Comparison of ENCODE assay signal across 9 cellular contexts in the genomic region with DNA sequence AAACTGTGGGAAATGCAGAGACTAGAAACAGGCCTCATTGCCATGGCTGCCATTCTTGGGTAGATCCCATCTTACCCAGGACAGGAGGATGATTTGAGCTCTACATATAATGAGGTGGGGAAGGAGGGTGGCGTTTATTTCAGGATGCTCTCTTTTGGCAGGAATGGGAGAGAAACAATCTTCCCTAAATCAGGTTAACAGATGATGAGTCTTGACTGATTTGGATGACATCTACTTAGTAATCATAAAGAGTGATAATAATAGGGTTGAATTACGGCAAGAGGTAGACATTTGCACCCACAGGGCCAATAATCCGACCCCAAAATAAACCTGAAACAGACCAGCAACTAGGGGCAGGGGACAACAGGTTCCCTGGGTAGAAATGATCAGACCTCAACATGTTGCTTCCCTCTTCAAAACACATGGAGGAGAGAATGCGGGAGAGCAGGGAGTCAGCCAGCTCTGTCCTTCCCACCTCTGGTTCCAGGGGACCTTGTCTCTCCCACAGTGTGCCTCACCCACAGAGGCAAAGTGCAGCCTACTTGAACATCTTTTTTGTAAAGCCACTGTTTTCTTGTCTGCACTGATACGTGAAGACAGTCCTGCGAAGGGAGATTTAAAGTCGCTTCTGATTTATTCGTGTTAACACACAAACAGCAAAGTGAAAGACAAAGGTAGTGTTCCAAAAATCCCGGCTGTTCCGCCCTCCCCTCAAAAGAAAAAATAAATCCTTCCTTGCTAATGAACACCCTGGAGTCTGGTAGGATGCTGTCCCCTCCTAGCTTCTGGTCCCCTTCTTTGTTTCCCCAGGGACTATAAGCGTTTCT. TPM values are rescaled to one million over a fixed set of nuclear protein-coding genes. Genes with fewer than 3 reads are reported as not detected.
DNase-seq lines count a peak whose midpoint lies in the region; ATAC-seq, FAIRE-seq and TF ChIP-seq lines count a peak whose summit lies in the region.
"Had no signal": no experiment of that assay in that cellular context is flagged by ENCODE, and none has a peak within 500 bp of the region (broad histone marks: within the 10 kb centered on the region; RNA-seq: fewer than 3 reads in every experiment).

No MANE protein-coding gene starts in this region.

- peak overlapping the region; percentile 53 for H3K4me3 Mint-ChIP-seq in activated CD4-positive, alpha-beta T cell treated with anti-CD3 and anti-CD28 coated beads, Interleukin-2, amount 10 ng/mL, durations not matched to agents 24 days and 14 days
- no peak overlapping the region for H3K4me3 Mint-ChIP-seq in astrocyte (ENCODE audit: unreplicated experiment)

- H3K79me2 ChIP-seq in astrocyte (ENCODE audit: insufficient read depth, low read length), result no peaks in the 10 kb centered on the region

- peak overlapping the region; percentile 87 for H3K4me2 ChIP-seq in astrocyte (ENCODE audit: low read length)

- peaks cover 41% of the 10 kb centered on the region for H3K27me3 ChIP-seq in astrocyte (ENCODE audit: insufficient read depth, low read length)
- H3K27me3 ChIP-seq in right lobe of liver, result peaks cover 0 to 13% of the 10 kb centered on the region in 2 donors
- peaks cover 52% of the 10 kb centered on the region for H3K27me3 ChIP-seq in suprapubic skin

- H2AFZ ChIP-seq in astrocyte (ENCODE audit: low read depth, low read length), result no peak overlapping the region

- H3K27ac Mint-ChIP-seq in activated CD4-positive, alpha-beta T cell treated with anti-CD3 and anti-CD28 coated beads, Interleukin-2, amount 10 ng/mL, durations not matched to agents 24 days and 14 days, result no peak overlapping the region
- H3K27ac Mint-ChIP-seq in astrocyte (ENCODE audit: unreplicated experiment), result peak overlapping the region; percentile 86

- H3K9me3 Mint-ChIP-seq in activated CD4-positive, alpha-beta T cell treated with anti-CD3 and anti-CD28 coated beads, Interleukin-2, amount 10 ng/mL, durations not matched to agents 24 days and 14 days, result peaks cover 4% of the 10 kb centered on the region
- peaks cover 11% of the 10 kb centered on the region for H3K9me3 Mint-ChIP-seq in astrocyte (ENCODE audit: unreplicated experiment)

- H3K4me3 ChIP-seq in astrocyte (ENCODE audit: insufficient read depth, low read depth, low read length) (peak overlapping the region; percentile 57), right lobe of liver (peak overlapping the region in 2 of 3 donors; percentile 50 to 51), suprapubic skin (peak overlapping the region; percentile 52)

- no peak for FAIRE-seq in astrocyte (lab: Jason Lieb, UNC)

- 31% methylated on average over 10 of the region's 11 CpGs for WGBS in right lobe of liver (ENCODE audit: insufficient coverage, low coverage, low lambda C conversion rate, missing lambda C conversion rate)
- WGBS in suprapubic skin, result 39% methylated on average over 11 of the region's 11 CpGs

- DNase-seq in activated CD4-positive, alpha-beta T cell treated with anti-CD3 and anti-CD28 coated beads, Interleukin-2, amount 10 ng/mL, durations not matched to agents 24 days and 14 days, result no peak
- no peak for DNase-seq in activated CD4-positive, alpha-beta T cell treated with anti-CD3 and anti-CD28 coated beads, Interleukin-2, amount 50 U/mL, for 1 hour
- DNase-seq in astrocyte (ENCODE audit: low read depth) (no peak), right lobe of liver (no peak), suprapubic skin (ENCODE audit: low spot score in 2 of 2) (no peak), left colon (no peak), AG08395 (ENCODE audit: low spot score) (no peak)
- DNase-seq: NCI-H1694 treated with DMSO at 0.1 percent for 48 hours had no signal

- TF ChIP-seq CTCF in astrocyte (IDR thresholded peaks at IDR 0.05; ENCODE audit: insufficient read depth, low read depth, low read length) (no peak), right lobe of liver (IDR thresholded peaks at IDR 0.05) (no peak), suprapubic skin (IDR thresholded peaks at IDR 0.05) (no peak)

- no peak for ATAC-seq in right lobe of liver
- no peak for ATAC-seq in left colon
- no peak for ATAC-seq in HG02763 (IDR thresholded peaks at IDR 0.05; ENCODE audit: unreplicated experiment)

- peaks cover 14% of the 10 kb centered on the region for H3K4me1 Mint-ChIP-seq in activated CD4-positive, alpha-beta T cell treated with anti-CD3 and anti-CD28 coated beads, Interleukin-2, amount 10 ng/mL, durations not matched to agents 24 days and 14 days
- H3K4me1 Mint-ChIP-seq in astrocyte (ENCODE audit: low read depth, unreplicated experiment), result peaks cover 3% of the 10 kb centered on the region

- TF ChIP-seq POLR2A in right lobe of liver (IDR thresholded peaks at IDR 0.05), result no peak
- TF ChIP-seq POLR2A in suprapubic skin (IDR thresholded peaks at IDR 0.05), result no peak

- H3K27ac ChIP-seq in astrocyte (ENCODE audit: low read depth, low read length) (no peak overlapping the region), right lobe of liver (no peak overlapping the region), suprapubic skin (peak overlapping the region; percentile 16)

- H3K4me1 ChIP-seq in astrocyte (ENCODE audit: insufficient read depth, low read length) (peaks cover 16% of the 10 kb centered on the region), right lobe of liver (peaks cover 0 to 13% (median 2%) of the 10 kb centered on the region in 4 donors), suprapubic skin (peaks cover 38% of the 10 kb centered on the region)

- H4K20me1 ChIP-seq in astrocyte (ENCODE audit: insufficient read depth, low read length), result no peaks in the 10 kb centered on the region

- peaks cover 4% of the 10 kb centered on the region for H3K36me3 Mint-ChIP-seq in activated CD4-positive, alpha-beta T cell treated with anti-CD3 and anti-CD28 coated beads, Interleukin-2, amount 10 ng/mL, durations not matched to agents 24 days and 14 days (ENCODE audit: low read depth)
- no peaks in the 10 kb centered on the region for H3K36me3 Mint-ChIP-seq in astrocyte (ENCODE audit: low read depth, unreplicated experiment)

- no peak overlapping the region for H3K9ac ChIP-seq in astrocyte (ENCODE audit: low read length)

- H3K27me3 Mint-ChIP-seq in activated CD4-positive, alpha-beta T cell treated with anti-CD3 and anti-CD28 coated beads, Interleukin-2, amount 10 ng/mL, durations not matched to agents 24 days and 14 days, result peaks cover 42% of the 10 kb centered on the region
- H3K27me3 Mint-ChIP-seq in astrocyte (ENCODE audit: low read depth, unreplicated experiment), result peaks cover 41% of the 10 kb centered on the region

- H3K9me3 ChIP-seq in astrocyte (ENCODE audit: insufficient read depth, low read depth, low read length), result no peaks in the 10 kb centered on the region
- H3K9me3 ChIP-seq in right lobe of liver, result no peaks in the 10 kb centered on the region
- no peaks in the 10 kb centered on the region for H3K9me3 ChIP-seq in suprapubic skin

- no peaks in the 10 kb centered on the region for H3K36me3 ChIP-seq in astrocyte (ENCODE audit: insufficient read depth, low read length)
- no peaks in the 10 kb centered on the region for H3K36me3 ChIP-seq in right lobe of liver
- no peaks in the 10 kb centered on the region for H3K36me3 ChIP-seq in suprapubic skin

- TF ChIP-seq EP300 in suprapubic skin (IDR thresholded peaks at IDR 0.05), result no peak

- intact Hi-C loops in activated CD4-positive, alpha-beta T cell treated with anti-CD3 and anti-CD28 coated beads, Interleukin-2, amount 10 ng/mL, durations not matched to agents 24 days and 14 days (cut with micrococcal nuclease), result loop anchor here (2.0 to 10.0 kb wide), 2 partner anchors 69 to 521 kb away; no protein-coding TSS in a partner anchor
- intact Hi-C loops in right lobe of liver (cut with DNase I) (no loop called here), left colon (cut with DNase I, micrococcal nuclease) (no loop called here)

RNA-seq across cellular contexts. Expression of a gene that starts 3.9 kb away (rescaled TPM):
- total RNA-seq in activated CD4-positive, alpha-beta T cell treated with anti-CD3 and anti-CD28 coated beads, Interleukin-2, amount 10 ng/mL, durations not matched to agents 24 days and 14 days, result not detected in 2 replicates
- 0.24 and 0.39 TPM in 2 replicates for total RNA-seq in astrocyte
- 1 to 10 TPM in 1 of 6 experiments, under 1 TPM in 5; 0.12 to 4.0 (median 0.23) TPM for total RNA-seq in right lobe of liver
- total RNA-seq in suprapubic skin, result 100 to 1,000 TPM in 1 of 4 donors, 10 to 100 TPM in 3; 45.4 to 101 (median 80.0) TPM
- total RNA-seq in left colon, result under 1 TPM; 0.27 to 0.42 TPM

Comparison
In these comparisons a context has a peak if more than half of its experiments do, and no peak if none do; other contexts are left out.
1. RNA of a gene that starts 3.9 kb away (total RNA-seq): 45.4 to 101 TPM in suprapubic skin; 0.27 to 0.42 TPM in left colon, 0.24 to 0.39 TPM in astrocyte, 0.12 to 4.0 TPM in right lobe of liver and not detected in activated CD4-positive, alpha-beta T cell treated with anti-CD3 and anti-CD28 coated beads, Interleukin-2, amount 10 ng/mL, durations not matched to agents 24 days and 14 days; every median in the first group is over 4 times any median in the second.
2. Peak in every context shown above with its lines, with median percentiles within 50 percentile points of each other: H3K4me3 ChIP-seq.